ENCODE assay signal across 13 cellular contexts in the genomic region with DNA sequence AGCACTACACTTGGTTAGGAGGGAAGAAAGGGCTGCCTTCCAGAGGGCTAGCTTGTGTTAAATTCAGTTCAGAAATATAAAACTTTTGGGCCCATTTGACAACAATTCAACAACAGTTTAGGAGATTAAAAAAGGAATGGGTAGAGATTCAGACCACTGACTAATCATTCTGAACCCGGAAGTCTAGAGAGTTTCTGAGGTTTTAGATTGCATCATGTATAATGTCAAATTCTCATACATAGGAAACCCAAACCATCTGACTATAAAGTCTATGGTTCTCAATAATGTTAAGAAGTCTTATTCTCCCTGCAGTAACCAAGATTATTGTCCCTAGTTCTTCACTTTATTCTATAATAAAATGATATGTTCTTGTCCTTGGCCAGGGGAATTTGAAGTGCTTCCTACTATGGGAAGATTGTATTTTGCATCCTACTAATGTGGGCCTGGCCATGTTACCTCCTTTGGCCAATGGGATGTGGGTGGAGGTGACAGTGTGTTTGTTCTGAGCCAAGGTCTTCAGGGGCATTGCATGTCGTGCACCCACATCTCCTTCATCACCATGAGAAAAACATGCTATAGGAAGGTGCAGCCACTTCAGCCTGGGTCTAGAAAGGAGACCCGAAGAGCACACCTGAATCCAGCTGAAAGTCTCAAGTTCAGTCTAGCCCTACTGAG.
A peak's percentile ranks its signal among the peaks of the same experiment; 100 is the strongest.
DNase-seq lines count a peak whose midpoint lies in the region; ATAC-seq, FAIRE-seq and TF ChIP-seq lines count a peak whose summit lies in the region.
"Had no signal": no experiment of that assay in that cellular context is flagged by ENCODE, and none has a peak within 500 bp of the region (broad histone marks: within the 10 kb centered on the region; RNA-seq: fewer than 3 reads in every experiment).

No MANE protein-coding gene starts in this region.

- H3K23ac ChIP-seq in IMR-90 (ENCODE audit: low read depth, low read length): no peak overlapping the region

- SMC1A ChIA-PET in GM12878 (lab: Charles Lee; ENCODE audit: uncharacterized antibody, unreplicated experiment): no interaction called here

- no peak overlapping the region for H3K56ac ChIP-seq in IMR-90 (ENCODE audit: extremely low read depth, insufficient read depth, low read length)

- no peaks in the 10 kb centered on the region for H4K20me1 ChIP-seq in BLaER1 treated with 17β-estradiol and CSF1 and Interleukin-3, amounts not matched to agents 10 nM and 100 nM
- no peaks in the 10 kb centered on the region for H4K20me1 ChIP-seq in IMR-90 (ENCODE audit: insufficient read depth, low read length)
- H4K20me1 ChIP-seq in GM12878 (ENCODE audit: control insufficient read depth, insufficient read depth): no peaks in the 10 kb centered on the region

- no peaks in the 10 kb centered on the region for H3K9me3 ChIP-seq in BLaER1 treated with 17β-estradiol and CSF1 and Interleukin-3, amounts not matched to agents 10 nM and 100 nM (replicated peaks in 1 of 11)
- H3K9me3 ChIP-seq in IMR-90 (ENCODE audit: control insufficient read depth, insufficient read depth, low read length): no peaks in the 10 kb centered on the region
- H3K9me3 ChIP-seq in GM12878 (replicated peaks; ENCODE audit: control insufficient read depth, insufficient read depth, low read length): no peaks in the 10 kb centered on the region
- H3K9me3 ChIP-seq in right atrium auricular region: no peaks in the 10 kb centered on the region

- POLR2A ChIA-PET in IMR-90 (lab: Charles Lee; ENCODE audit: unreplicated experiment) (no interaction called here), GM12878 (lab: Charles Lee) (no interaction called here)

- no peak overlapping the region for H4K5ac ChIP-seq in IMR-90 (ENCODE audit: low read depth, low read length)

- H2BK20ac ChIP-seq in IMR-90 (ENCODE audit: low read depth, low read length): no peak overlapping the region

- H3K4ac ChIP-seq in IMR-90 (ENCODE audit: low read depth, low read length): peak overlapping the region; percentile 19; the same call in 1 of the 2 replicates

- no CpG with 5 or more reads among the region's 3 CpGs for WGBS in IMR-90 (ENCODE audit: extremely low coverage in 2 of 2, insufficient read length in 1 of 2), 2 experiments
- WGBS in GM12878 (ENCODE audit: insufficient coverage, insufficient replicate concordance, low lambda C conversion rate, missing lambda C conversion rate): 60% methylated on average over 3 of the region's 3 CpGs

- no peak overlapping the region for H3K18ac ChIP-seq in IMR-90 (ENCODE audit: low read depth, low read length)

- TF ChIP-seq EP300 in GM12878 (IDR thresholded peaks at IDR 0.05; ENCODE audit: borderline replicate concordance in 1 of 2, control insufficient read depth in 1 of 2, low read depth in 2 of 2, low read length in 2 of 2): no peak

- DNase-seq in IMR-90 (peak; percentile 34), GM12878 (ENCODE audit: low read depth, low spot score) (no peak), right atrium auricular region (ENCODE audit: low spot score) (no peak), NCI-H1417 treated with DMSO at 0.1 percent for 48 hours (lab: John Stamatoyannopoulos, UW) (no peak), GM13976 (ENCODE audit: low spot score) (no peak)
- DNase-seq: activated CD4-positive, alpha-beta memory T cell treated with anti-CD3 and anti-CD28 coated beads, Interleukin-2, amount 10 ng/mL, durations not matched to agents 7 days and 5 days; KBM-7; naive thymus-derived CD4-positive, alpha-beta T cell had no signal

- CTCF ChIA-PET in IMR-90 (lab: Yijun Ruan, JAX): no interaction called here
- CTCF ChIA-PET in GM12878 (lab: Yijun Ruan, JAX): interaction anchor here (1.7 kb wide), 1 partner anchor 25 kb away, joined by 4 read pairs; no protein-coding TSS in a partner anchor

- TF ChIP-seq POLR2A in IMR-90 (IDR thresholded peaks at IDR 0.05; ENCODE audit: low read depth, low read length) (no peak), GM12878 (IDR thresholded peaks at IDR 0.05; ENCODE audit: low read depth, low read length) (no peak)

- peak overlapping the region; percentile 30; the same call in 1 of the 2 replicates for H2AK5ac ChIP-seq in IMR-90 (ENCODE audit: low read depth, low read length)

- BruUV-seq in IMR-90 (replicated peaks; lab: Mats Ljungman, UMichigan) (no TSS peak), GM12878 (replicated peaks; lab: Mats Ljungman, UMichigan) (no TSS peak)

- H3K9me1 ChIP-seq in IMR-90 (ENCODE audit: insufficient read depth, low read length): no peaks in the 10 kb centered on the region

- dilution Hi-C loops in IMR-90 (cut with HindIII; ENCODE audit: low sequenced_read_pairs, unreplicated experiment): no loop called here

- no peak overlapping the region for H3K9ac ChIP-seq in BLaER1 treated with 17β-estradiol and CSF1 and Interleukin-3, amounts not matched to agents 10 nM and 100 nM
- no peak overlapping the region for H3K9ac ChIP-seq in IMR-90 (ENCODE audit: low read depth, low read length)
- H3K9ac ChIP-seq in GM12878 (ENCODE audit: control insufficient read depth, insufficient read depth, low read length): no peak overlapping the region

- no peaks in the 10 kb centered on the region for H3K27me3 ChIP-seq in BLaER1 treated with 17β-estradiol and CSF1 and Interleukin-3, amounts not matched to agents 10 nM and 100 nM
- H3K27me3 ChIP-seq in IMR-90 (ENCODE audit: control insufficient read depth, insufficient read depth, low read length) (no peaks in the 10 kb centered on the region), GM12878 (replicated peaks in 1 of 2; ENCODE audit: control insufficient read depth in 2 of 2, insufficient read depth in 2 of 2, low read length in 1 of 2) (no peaks in the 10 kb centered on the region; a peak in 1 of 4 replicates), right atrium auricular region (no peaks in the 10 kb centered on the region)

- H2AFZ ChIP-seq in IMR-90 (replicated peaks; ENCODE audit: low read length, poor library complexity) (no peak overlapping the region), GM12878 (ENCODE audit: control insufficient read depth, low read depth, low read length) (no peak overlapping the region; the same call in 1 of the 2 replicates)

- peaks cover 0 to 39% (median 10%) of the 10 kb centered on the region in 10 experiments; a peak in 12 of 20 replicates for H3K4me1 ChIP-seq in BLaER1 treated with 17β-estradiol and CSF1 and Interleukin-3, amounts not matched to agents 10 nM and 100 nM
- H3K4me1 ChIP-seq in IMR-90 (ENCODE audit: control insufficient read depth, insufficient read depth, low read length) (no peaks in the 10 kb centered on the region; the same call in 1 of the 2 replicates), GM12878 (ENCODE audit: control insufficient read depth, insufficient read depth, low read length) (no peaks in the 10 kb centered on the region), right atrium auricular region (no peaks in the 10 kb centered on the region)

- H3K27ac ChIP-seq in BLaER1 treated with 17β-estradiol and CSF1 and Interleukin-3, amounts not matched to agents 10 nM and 100 nM: peak overlapping the region in 5 of 11 experiments; percentile 8 to 56 (median 30); a peak in 6 of 22 replicates
- H3K27ac ChIP-seq in IMR-90 (ENCODE audit: insufficient read depth, low read length): no peak overlapping the region
- no peak overlapping the region for H3K27ac ChIP-seq in GM12878 (ENCODE audit: control insufficient read depth, insufficient read depth)
- no peak overlapping the region for H3K27ac ChIP-seq in right atrium auricular region

- H4K8ac ChIP-seq in IMR-90 (ENCODE audit: low read depth in 2 of 2, low read length in 2 of 2): 0 out of 4 replicates have a peak overlapping the region, but pooled peaks of 1 of the 2 experiments have one; percentile 35

- H2BK120ac ChIP-seq in IMR-90 (ENCODE audit: low read depth, low read length): 0 out of 2 replicates have a peak overlapping the region, but pooled peaks have one; percentile 0

- in situ Hi-C loops in IMR-90 (cut with MboI; ENCODE audit: low sequenced_read_pairs) (no loop called here), GM12878 (cut with MboI) (no loop called here), GM13976 (cut with MboI; ENCODE audit: low sequenced_read_pairs, unreplicated experiment) (no loop called here)

- H3K36me3 ChIP-seq in BLaER1 treated with 17β-estradiol and CSF1 and Interleukin-3, amounts not matched to agents 10 nM and 100 nM: no peaks in the 10 kb centered on the region
- H3K36me3 ChIP-seq in IMR-90 (ENCODE audit: control insufficient read depth, insufficient read depth, low read length): no peaks in the 10 kb centered on the region
- no peaks in the 10 kb centered on the region for H3K36me3 ChIP-seq in GM12878 (ENCODE audit: control insufficient read depth in 2 of 2, insufficient read depth in 2 of 2, low read length in 1 of 2)
- H3K36me3 ChIP-seq in right atrium auricular region: no peaks in the 10 kb centered on the region

- peak overlapping the region in 6 of 11 experiments; percentile 4 to 77 (median 58); a peak in 10 of 22 replicates for H3K4me2 ChIP-seq in BLaER1 treated with 17β-estradiol and CSF1 and Interleukin-3, amounts not matched to agents 10 nM and 100 nM
- H3K4me2 ChIP-seq in IMR-90 (ENCODE audit: low read depth, low read length): no peak overlapping the region
- no peak overlapping the region for H3K4me2 ChIP-seq in GM12878 (ENCODE audit: control insufficient read depth, insufficient read depth)

- intact Hi-C loops in IMR-90 (cut with micrococcal nuclease) (loop anchor here (5.0 kb wide), 1 partner anchor 91 kb away; no protein-coding TSS in a partner anchor), GM12878 (cut with micrococcal nuclease; ENCODE audit: unreplicated experiment) (no loop called here)

- H3K14ac ChIP-seq in IMR-90 (replicated peaks; ENCODE audit: low read depth, low read length): no peak overlapping the region

- H3K79me2 ChIP-seq in GM12878 (ENCODE audit: control insufficient read depth, insufficient read depth, low read length): no peaks in the 10 kb centered on the region

- H2AK9ac ChIP-seq in IMR-90 (replicated peaks; ENCODE audit: low read depth, low read length, poor library complexity): no peak overlapping the region

- H3K4me3 ChIP-seq in BLaER1 treated with 17β-estradiol and CSF1 and Interleukin-3, amounts not matched to agents 10 nM and 100 nM: no peak overlapping the region
- H3K4me3 ChIP-seq in IMR-90 (ENCODE audit: insufficient read depth, low read depth, low read length) (no peak overlapping the region), GM12878 (no peak overlapping the region), right atrium auricular region (no peak overlapping the region)

- ATAC-seq in GM19395 (IDR thresholded peaks at IDR 0.05; ENCODE audit: unreplicated experiment): peak; percentile 77
- ATAC-seq in IMR-90 (ENCODE audit: low read depth): peak; percentile 37; the same call in 1 of the 2 replicates
- ATAC-seq in GM12878: peak; percentile 74
- ATAC-seq in HG03280 (IDR thresholded peaks at IDR 0.05; ENCODE audit: unreplicated experiment): no peak
- ATAC-seq: naive thymus-derived CD4-positive, alpha-beta T cell had no signal

- RAD21 ChIA-PET in GM12878 (lab: Charles Lee; ENCODE audit: unreplicated experiment): no interaction called here

- no peak overlapping the region for H2BK15ac ChIP-seq in IMR-90 (ENCODE audit: low read depth, low read length)

- TF ChIP-seq CTCF in IMR-90 (conservative IDR thresholded peaks at IDR 0.05; ENCODE audit: low read depth, low read length) (no peak), GM12878 (IDR thresholded peaks at IDR 0.05 in 2 of 3, conservative IDR thresholded peaks at IDR 0.05 in 1 of 3; ENCODE audit: control insufficient read depth in 2 of 3, extremely low read depth in 1 of 3, insufficient read depth in 1 of 3, low read depth in 3 of 3, low read length in 3 of 3) (no peak), right atrium auricular region (IDR thresholded peaks at IDR 0.05) (no peak), GM13976 (IDR thresholded peaks at IDR 0.05; ENCODE audit: borderline replicate concordance, control extremely low read depth, extremely low read depth, insufficient read depth, missing control alignments) (no peak)

- H2BK5ac ChIP-seq in IMR-90 (ENCODE audit: low read depth, low read length, poor library complexity, severe bottlenecking): no peak overlapping the region

- FAIRE-seq in GM12878 (lab: Jason Lieb, UNC): no peak
- FAIRE-seq: endothelial cell of umbilical vein, islet of Langerhans had no signal

- no peak overlapping the region; the same call in 1 of the 2 replicates for H4K91ac ChIP-seq in IMR-90 (ENCODE audit: insufficient read depth, low read depth, low read length)

- TF ChIP-seq RAD21 in IMR-90 (IDR thresholded peaks at IDR 0.05; ENCODE audit: low read length) (no peak), GM12878 (IDR thresholded peaks at IDR 0.05; ENCODE audit: insufficient read depth, low read depth, low read length) (no peak)

- no peaks in the 10 kb centered on the region for H3K79me1 ChIP-seq in IMR-90 (ENCODE audit: low read depth in 1 of 2, low read length in 2 of 2)

Comparison
In these comparisons a context has a peak if more than half of its experiments do, and no peak if none do; other contexts are left out.
1. H3K4me2 ChIP-seq: peak in BLaER1 treated with 17β-estradiol and CSF1 and Interleukin-3, amounts not matched to agents 10 nM and 100 nM (6 of 11); none in IMR-90 (single experiment) and GM12878 (single experiment).